1 cellular context compared by ENCODE assay signal in genomic region chr2:69643602-69644505, GRCh38.
TF ChIP-seq lines count a peak whose summit lies in the region.

Gene AAK1, minus strand, starts transcription at chr2:69643739. Its CDS starts 699 bp downstream, at chr2:69643040.

TF ChIP-seq in HepG2, 621 proteins besides CTCF, POLR2A, EP300 and RAD21 (continued from another document and continues in another):
- peak; percentile 70 for TF ChIP-seq ZBTB7B (CRISPR knock-in tag; IDR thresholded peaks at IDR 0.05)
- peak; percentile 49; the same call in 1 of the 2 replicates for TF ChIP-seq ZNF547 (CRISPR knock-in tag; IDR thresholded peaks at IDR 0.05)
- no peak for TF ChIP-seq NFIB (CRISPR knock-in tag; IDR thresholded peaks at IDR 0.05; ENCODE audit: borderline replicate concordance)
- peak; percentile 74; the same call in 1 of the 2 replicates for TF ChIP-seq ZNF317 (CRISPR knock-in tag; IDR thresholded peaks at IDR 0.05)
- TF ChIP-seq ZNF101 (CRISPR knock-in tag; IDR thresholded peaks at IDR 0.05; ENCODE audit: borderline replicate concordance, low read depth): 0 out of 2 replicates have a peak, but pooled peaks have one; percentile 76
- no peak for TF ChIP-seq ZNF496 (CRISPR knock-in tag; IDR thresholded peaks at IDR 0.05; ENCODE audit: insufficient replicate concordance)
- TF ChIP-seq CENPT (CRISPR knock-in tag; IDR thresholded peaks at IDR 0.05; ENCODE audit: low read depth): peak; percentile 63; the same call in 1 of the 2 replicates
- peak; percentile 80; the same call in 1 of the 2 replicates for TF ChIP-seq TFDP1 (CRISPR knock-in tag; IDR thresholded peaks at IDR 0.05; ENCODE audit: borderline replicate concordance)
- TF ChIP-seq TCF7 (IDR thresholded peaks at IDR 0.05; ENCODE audit: low read depth): no peak
- TF ChIP-seq SRSF1 (optimal IDR thresholded peaks at IDR 0.05; ENCODE audit: low read depth, low read length): peak; percentile 94
- TF ChIP-seq ZNF33A (CRISPR knock-in tag; IDR thresholded peaks at IDR 0.05; ENCODE audit: borderline replicate concordance): no peak
- TF ChIP-seq SNAPC4 (CRISPR knock-in tag; IDR thresholded peaks at IDR 0.05): peak; percentile 94
- TF ChIP-seq PPARG (CRISPR knock-in tag; conservative IDR thresholded peaks at IDR 0.05): 0 out of 2 replicates have a peak, but pooled peaks have one; percentile 40
- TF ChIP-seq DMTF1 (CRISPR knock-in tag; IDR thresholded peaks at IDR 0.05): peak; percentile 83; the same call in 1 of the 2 replicates
- TF ChIP-seq SNAPC5 (CRISPR knock-in tag; IDR thresholded peaks at IDR 0.05; ENCODE audit: borderline replicate concordance): no peak
- no peak for TF ChIP-seq ZNF138 (CRISPR knock-in tag; IDR thresholded peaks at IDR 0.05; ENCODE audit: low read depth)
- TF ChIP-seq TCF12 (IDR thresholded peaks at IDR 0.05): no peak
- no peak; the same call in 1 of the 2 replicates for TF ChIP-seq TCF12 (CRISPR knock-in tag; IDR thresholded peaks at IDR 0.05)
- no peak for TF ChIP-seq PAF1 (CRISPR knock-in tag; IDR thresholded peaks at IDR 0.05)
- peak; percentile 78 for TF ChIP-seq ZNF761 (CRISPR knock-in tag; conservative IDR thresholded peaks at IDR 0.05)
- TF ChIP-seq KDM3A (CRISPR knock-in tag; IDR thresholded peaks at IDR 0.05; ENCODE audit: low read depth): no peak
- no peak for TF ChIP-seq TCF7L2 (IDR thresholded peaks at IDR 0.05; ENCODE audit: low read depth, low read length)
- peak in 1 of 2 experiments; percentile 68; a peak in 1 of 4 replicates for TF ChIP-seq ATF4 (CRISPR knock-in tag; IDR thresholded peaks at IDR 0.05)
- no peak for TF ChIP-seq ZNF180 (CRISPR knock-in tag; IDR thresholded peaks at IDR 0.05; ENCODE audit: borderline replicate concordance, low read depth)
- peak; percentile 84 for TF ChIP-seq SALL1 (CRISPR knock-in tag; IDR thresholded peaks at IDR 0.05)
- no peak for TF ChIP-seq SCMH1 (CRISPR knock-in tag; IDR thresholded peaks at IDR 0.05; ENCODE audit: borderline replicate concordance)
- no peak for TF ChIP-seq ZMAT5 (CRISPR knock-in tag; IDR thresholded peaks at IDR 0.05; ENCODE audit: borderline replicate concordance, low read depth)
- TF ChIP-seq ZFP90 (CRISPR knock-in tag; IDR thresholded peaks at IDR 0.05; ENCODE audit: borderline replicate concordance): peak; percentile 81; the same call in 1 of the 2 replicates
- TF ChIP-seq ZSCAN25 (CRISPR knock-in tag; IDR thresholded peaks at IDR 0.05): peak; percentile 13; the same call in 1 of the 2 replicates
- no peak for TF ChIP-seq ZNF550 (CRISPR knock-in tag; IDR thresholded peaks at IDR 0.05; ENCODE audit: borderline replicate concordance)
- TF ChIP-seq DRAP1 (CRISPR knock-in tag; IDR thresholded peaks at IDR 0.05): 0 out of 2 replicates have a peak, but pooled peaks have one; percentile 47
- TF ChIP-seq ZBTB10 (CRISPR knock-in tag; IDR thresholded peaks at IDR 0.05; ENCODE audit: borderline replicate concordance): 0 out of 2 replicates have a peak, but pooled peaks have one; percentile 2
- no peak for TF ChIP-seq IRF9 (CRISPR knock-in tag; IDR thresholded peaks at IDR 0.05; ENCODE audit: borderline replicate concordance)
- peak; percentile 56; the same call in 1 of the 2 replicates for TF ChIP-seq FOXO1 (CRISPR knock-in tag; IDR thresholded peaks at IDR 0.05)
- TF ChIP-seq ZSCAN31 (CRISPR knock-in tag; IDR thresholded peaks at IDR 0.05; ENCODE audit: low read depth): peak; percentile 95
- TF ChIP-seq SMARCE1 (IDR thresholded peaks at IDR 0.05; ENCODE audit: borderline replicate concordance): no peak
- no peak for TF ChIP-seq ATAD3A (CRISPR knock-in tag; IDR thresholded peaks at IDR 0.05)
- TF ChIP-seq ZNF597 (CRISPR knock-in tag; IDR thresholded peaks at IDR 0.05): no peak
- TF ChIP-seq ZNF329 (CRISPR knock-in tag; IDR thresholded peaks at IDR 0.05; ENCODE audit: low read depth): 0 out of 2 replicates have a peak, but pooled peaks have one; percentile 60
- TF ChIP-seq POLR2AphosphoS2 (IDR thresholded peaks at IDR 0.05; ENCODE audit: low read depth, low read length): no peak
- TF ChIP-seq GRHL1 (CRISPR knock-in tag; conservative IDR thresholded peaks at IDR 0.05): no peak
